ENCODE assay signal across 7 cellular contexts in genomic region chr19:53102186-53102585, GRCh38. TPM values are rescaled to one million over a fixed set of nuclear protein-coding genes. Genes with fewer than 3 reads are reported as not detected.
DNase-seq lines count a peak whose midpoint lies in the region; ATAC-seq and TF ChIP-seq lines count a peak whose summit lies in the region.

No MANE protein-coding gene starts in this region.

- 0 out of 2 replicates have a peak, but pooled peaks cover 5% of the 10 kb centered on the region for H3K36me3 ChIP-seq in GM23248 (ENCODE audit: low read depth)
- peaks cover 0 to 17% (median 0%) of the 10 kb centered on the region in 3 donors for H3K36me3 ChIP-seq in Peyer's patch
- H3K36me3 ChIP-seq in fibroblast of lung (ENCODE audit: control insufficient read depth, insufficient read depth, low read length) = no peaks in the 10 kb centered on the region
- peaks cover 0 to 4% of the 10 kb centered on the region in 2 donors for H3K36me3 ChIP-seq in gastrocnemius medialis

- DNase-seq in GM23248 (peak; percentile 16), Peyer's patch (no peak), fibroblast of lung (ENCODE audit: low read depth in 2 of 2) (no peak), gastrocnemius medialis (no peak), DMS114 treated with DMSO at 0.1 percent for 48 hours (lab: John Stamatoyannopoulos, UW; ENCODE audit: unreplicated experiment) (no peak), HuH-7.5 (ENCODE audit: low spot score) (no peak)

- peak overlapping the region; percentile 83 for H2AFZ ChIP-seq in GM23248
- H2AFZ ChIP-seq in fibroblast of lung (ENCODE audit: low read length) = no peak overlapping the region

- intact Hi-C loops in gastrocnemius medialis (cut with DNase I; ENCODE audit: low total_unique reads) = loop anchor here (2.0 to 10.0 kb wide), 3 partner anchors 31 to 567 kb away; partner anchors contain the start of genes ZNF415 and ZNF816

- peaks cover 11% of the 10 kb centered on the region; the same call in 1 of the 2 replicates for H3F3A ChIP-seq in GM23248 (ENCODE audit: insufficient read depth)

- TF ChIP-seq CTCF in Peyer's patch (IDR thresholded peaks at IDR 0.05) (no peak), fibroblast of lung (conservative IDR thresholded peaks at IDR 0.05 in 1 of 2, IDR thresholded peaks at IDR 0.05 in 1 of 2; ENCODE audit: low read depth in 1 of 2, low read length in 2 of 2) (no peak), gastrocnemius medialis (IDR thresholded peaks at IDR 0.05 in 4 of 5, conservative IDR thresholded peaks at IDR 0.05 in 1 of 5) (no peak)

- ATAC-seq in gastrocnemius medialis = no peak
- ATAC-seq in HG02623 (IDR thresholded peaks at IDR 0.05; ENCODE audit: unreplicated experiment) = no peak

- no peaks in the 10 kb centered on the region for H3K9me2 ChIP-seq in GM23248 (ENCODE audit: insufficient read depth)

- H3K27me3 ChIP-seq in GM23248 (replicated peaks; ENCODE audit: insufficient read depth) (no peaks in the 10 kb centered on the region), Peyer's patch (no peaks in the 10 kb centered on the region), fibroblast of lung (ENCODE audit: control insufficient read depth, insufficient read depth, low read length) (no peaks in the 10 kb centered on the region), gastrocnemius medialis (no peaks in the 10 kb centered on the region)

- H3K9me3 ChIP-seq in GM23248 (ENCODE audit: low read depth) (no peaks in the 10 kb centered on the region), Peyer's patch (no peaks in the 10 kb centered on the region), fibroblast of lung (ENCODE audit: control insufficient read depth, insufficient read depth, low read depth, low read length) (no peaks in the 10 kb centered on the region), gastrocnemius medialis (no peaks in the 10 kb centered on the region)

- H3K9ac ChIP-seq in GM23248 (peak overlapping the region; percentile 95), fibroblast of lung (ENCODE audit: insufficient read depth, low read length) (peak overlapping the region; percentile 92)

- peaks cover 59% of the 10 kb centered on the region for H3K79me2 ChIP-seq in GM23248 (ENCODE audit: insufficient read depth)
- peaks cover 28% of the 10 kb centered on the region for H3K79me2 ChIP-seq in fibroblast of lung (ENCODE audit: control insufficient read depth, insufficient read depth, low read length)

- no peak for TF ChIP-seq POLR2A in Peyer's patch (IDR thresholded peaks at IDR 0.05)
- TF ChIP-seq POLR2A in gastrocnemius medialis (IDR thresholded peaks at IDR 0.05) = no peak

- 15 to 20% methylated on average over 10 of the region's 10 CpGs for WGBS in GM23248 (ENCODE audit: low coverage in 1 of 2, low lambda C conversion rate in 2 of 2, missing lambda C conversion rate in 2 of 2), 2 experiments

- H4K20me1 ChIP-seq in GM23248 (ENCODE audit: insufficient read depth) = no peaks in the 10 kb centered on the region
- no peaks in the 10 kb centered on the region for H4K20me1 ChIP-seq in fibroblast of lung (ENCODE audit: control insufficient read depth, extremely low read depth, insufficient read depth, low read length)

- in situ Hi-C loops in GM23248 (cut with MboI) (no loop called here), gastrocnemius medialis (cut with MboI; ENCODE audit: low sequenced_read_pairs in 4 of 4) (no loop called here)

- H3K4me1 ChIP-seq in GM23248 (ENCODE audit: insufficient read depth) = peaks cover 7% of the 10 kb centered on the region; the same call in 1 of the 2 replicates
- peaks cover 0 to 13% (median 5%) of the 10 kb centered on the region in 4 donors for H3K4me1 ChIP-seq in Peyer's patch
- no peaks in the 10 kb centered on the region for H3K4me1 ChIP-seq in fibroblast of lung (ENCODE audit: control insufficient read depth, extremely low read depth, insufficient read depth, low read length)
- peaks cover 13 to 17% of the 10 kb centered on the region in 2 donors for H3K4me1 ChIP-seq in gastrocnemius medialis

- H3K4me2 ChIP-seq in GM23248 (ENCODE audit: unreplicated experiment) (peak overlapping the region; percentile 89), fibroblast of lung (ENCODE audit: extremely low read depth, insufficient read depth, low read length) (peak overlapping the region; percentile 96)

- H3K4me3 ChIP-seq in GM23248 = peak overlapping the region; percentile 88
- H3K4me3 ChIP-seq in Peyer's patch = peak overlapping the region; percentile 48 to 88 (median 84)
- peak overlapping the region; percentile 80 to 99 (median 94) for H3K4me3 ChIP-seq in fibroblast of lung (replicated peaks in 1 of 4; ENCODE audit: control extremely low read depth in 1 of 4, insufficient read depth in 1 of 4, low read depth in 3 of 4, low read length in 4 of 4)
- H3K4me3 ChIP-seq in gastrocnemius medialis = peak overlapping the region; percentile 81 to 98 (median 95)

- H3K27ac ChIP-seq in GM23248 = peak overlapping the region; percentile 91
- peak overlapping the region in 2 of 4 donors; percentile 90 to 91 for H3K27ac ChIP-seq in Peyer's patch
- peak overlapping the region; percentile 97 for H3K27ac ChIP-seq in fibroblast of lung (ENCODE audit: insufficient read depth, low read length)
- peak overlapping the region; percentile 88 to 94 (median 91) for H3K27ac ChIP-seq in gastrocnemius medialis

RNA-seq across cellular contexts. Expression of gene ZNF160, which starts 1.0 kb away (rescaled TPM):
- 20.2 and 23.0 TPM in 2 replicates for total RNA-seq in GM23248 (2014; rRNA removed; shearing (Covaris generic))
- polyA plus RNA-seq in GM23248 (2016; fragmentation: Nextera tagmentation; extraction: Ambion mirVana) = 18.2 and 20.6 TPM in 2 replicates
- total RNA-seq in Peyer's patch = 10 to 100 TPM; 37.3 to 93.2 (median 64.7) TPM
- 22.6 and 28.9 TPM in 2 replicates for total RNA-seq in fibroblast of lung
- polyA plus RNA-seq in fibroblast of lung = 13.1 and 21.0 TPM in 2 replicates
- polyA plus RNA-seq in fibroblast of lung (2012) = 7.9 and 13.3 TPM in 2 replicates
- polyA minus RNA-seq in fibroblast of lung (ENCODE audit: low replicate concordance) = 10.5 and 12.0 TPM in 2 replicates
- 10 to 100 TPM in 3 of 4 donors, 1 to 10 TPM in 1; 8.3 to 20.7 (median 11.9) TPM for total RNA-seq in gastrocnemius medialis

RNA-seq across cellular contexts. Expression of gene ZNF415, which starts 30.5 kb away (rescaled TPM):
- total RNA-seq in GM23248 (2014; rRNA removed; shearing (Covaris generic)) = 9.4 and 18.7 TPM in 2 replicates
- polyA plus RNA-seq in GM23248 (2016; fragmentation: Nextera tagmentation; extraction: Ambion mirVana) (7.9 and 8.9 TPM in 2 replicates), fibroblast of lung (7.2 and 9.9 TPM in 2 replicates)
- total RNA-seq in Peyer's patch (1 to 10 TPM; 1.2 to 9.9 (median 2.6) TPM), fibroblast of lung (11.8 and 15.7 TPM in 2 replicates), gastrocnemius medialis (1 to 10 TPM; 1.6 to 4.0 (median 3.7) TPM)
- polyA plus RNA-seq in fibroblast of lung (2012) = 4.2 and 5.9 TPM in 2 replicates
- 0.44 and 3.2 TPM in 2 replicates for polyA minus RNA-seq in fibroblast of lung (ENCODE audit: low replicate concordance)

RNA-seq across cellular contexts. Expression of gene ZNF347, which starts 56.7 kb away (rescaled TPM):
- 4.6 and 7.3 TPM in 2 replicates for total RNA-seq in GM23248 (2014; rRNA removed; shearing (Covaris generic))
- polyA plus RNA-seq in GM23248 (2016; fragmentation: Nextera tagmentation; extraction: Ambion mirVana) (2.7 and 3.2 TPM in 2 replicates), fibroblast of lung (5.6 and 5.7 TPM in 2 replicates)
- total RNA-seq in Peyer's patch (10 to 100 TPM; 12.7 to 21.5 (median 16.1) TPM), fibroblast of lung (8.5 and 10.6 TPM in 2 replicates), gastrocnemius medialis (1 to 10 TPM; 3.0 to 5.1 (median 4.5) TPM)
- 3.0 and 3.3 TPM in 2 replicates for polyA plus RNA-seq in fibroblast of lung (2012)
- 2.4 and 5.8 TPM in 2 replicates for polyA minus RNA-seq in fibroblast of lung (ENCODE audit: low replicate concordance)

RNA-seq across cellular contexts. Expression of gene ERVV-2, which starts 57.6 kb away (rescaled TPM):
- not detected in 2 replicates for total RNA-seq in GM23248 (2014; rRNA removed; shearing (Covaris generic))
- polyA plus RNA-seq in GM23248 (2016; fragmentation: Nextera tagmentation; extraction: Ambion mirVana) (not detected in 2 replicates), fibroblast of lung (0.10 TPM in 1 of 2 replicates, not detected in the other)
- total RNA-seq in Peyer's patch (not detected), fibroblast of lung (not detected in 2 replicates), gastrocnemius medialis (not detected)
- not detected in 2 replicates for polyA plus RNA-seq in fibroblast of lung (2012)
- not detected in 2 replicates for polyA minus RNA-seq in fibroblast of lung (ENCODE audit: low replicate concordance)
